In the genomic region with DNA sequence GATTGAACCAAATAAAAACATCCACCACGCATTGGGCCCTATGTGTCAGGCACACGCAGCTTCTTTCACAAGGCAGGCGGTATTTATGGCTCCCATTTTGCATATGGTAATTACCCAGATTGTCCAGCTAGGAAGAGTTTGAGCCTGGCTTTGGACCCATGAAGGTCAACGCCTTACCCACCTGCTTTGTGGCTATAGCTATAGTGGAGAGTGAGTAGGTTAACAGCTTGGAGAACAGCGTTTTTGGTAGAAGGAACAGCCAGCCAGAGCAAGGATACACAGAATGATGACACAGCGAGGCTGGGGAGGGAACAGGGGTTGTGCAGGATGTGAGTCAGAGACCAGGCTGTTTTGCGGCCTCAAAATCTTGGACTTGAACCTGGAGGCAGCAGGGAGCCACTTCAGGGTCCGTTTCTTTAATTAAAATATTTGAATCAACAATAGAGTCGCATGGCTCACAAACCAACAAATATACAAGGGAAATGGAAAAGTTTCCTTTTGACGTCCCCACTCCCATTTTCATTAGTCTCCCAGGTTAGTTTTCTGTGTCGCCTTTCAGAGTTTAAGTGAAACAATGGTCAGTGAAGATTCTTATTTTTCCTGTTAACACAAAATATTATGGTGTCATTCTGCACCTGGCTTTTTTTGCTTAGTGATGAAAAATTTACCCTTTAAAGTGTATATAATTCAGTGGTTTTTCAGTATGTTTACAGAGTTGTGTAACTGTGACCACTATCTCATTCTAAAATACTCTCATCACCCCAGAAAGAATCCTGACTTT, we compare ENCODE assay signal across 13 cellular contexts.
A peak's percentile ranks its signal among the peaks of the same experiment; 100 is the strongest.
DNase-seq lines count a peak whose midpoint lies in the region; ATAC-seq and TF ChIP-seq lines count a peak whose summit lies in the region.
"Had no signal": no experiment of that assay in that cellular context is flagged by ENCODE, and none has a peak within 500 bp of the region (broad histone marks: within the 10 kb centered on the region; RNA-seq: fewer than 3 reads in every experiment).

No MANE protein-coding gene starts in this region.

- peak; percentile 95 for DNase-seq in GM23248
- DNase-seq in NOMO-1 treated with dmso at 0.1 percent for 144 hours (lab: John Stamatoyannopoulos, UW; ENCODE audit: unreplicated experiment): peak; percentile 31
- DNase-seq in mammary epithelial cell: peak; percentile 70
- DNase-seq in osteocyte (ENCODE audit: extremely low spot score, unreplicated experiment): no peak
- DNase-seq in epidermal melanocyte (ENCODE audit: insufficient read length, low spot score): no peak
- no peak for DNase-seq in left colon
- DNase-seq in NCI-H1105 (lab: John Stamatoyannopoulos, UW): no peak
- DNase-seq: endodermal cell, lower lobe of right lung, NCI-H2081, substantia nigra had no signal

- H3K9me3 Mint-ChIP-seq in osteocyte (ENCODE audit: unreplicated experiment): no peaks in the 10 kb centered on the region
- H3K9me3 Mint-ChIP-seq: activated T-helper 1 cell treated with anti-CD3 and anti-CD28 coated beads, Interleukin-12 subunit alpha, Interleukin-12 subunit beta, Interleukin-2, Interleukin-4 antibody, amounts not matched to agents 30 ng/mL and 10 ng/mL and 1 ng/mL, durations not matched to agents 14 hours and 24 hours and 36 hours had no signal

- CTCF ChIA-PET in mammary epithelial cell (lab: Charles Lee; ENCODE audit: low non-redundant PET): no interaction called here

- intact Hi-C loops in mammary epithelial cell (cut with micrococcal nuclease): no loop called here
- intact Hi-C loops in left colon (cut with DNase I, micrococcal nuclease): no loop called here

- H4K20me1 ChIP-seq in GM23248 (ENCODE audit: insufficient read depth) (no peaks in the 10 kb centered on the region), mammary epithelial cell (ENCODE audit: insufficient read depth, low read length) (no peaks in the 10 kb centered on the region)

- peak overlapping the region; percentile 29; the same call in 1 of the 2 replicates for H2AFZ ChIP-seq in GM23248
- peak overlapping the region; percentile 52 for H2AFZ ChIP-seq in mammary epithelial cell (ENCODE audit: low read depth, low read length)

- in situ Hi-C loops in GM23248 (cut with MboI) (no loop called here), mammary epithelial cell (cut with MboI; ENCODE audit: low sequenced_read_pairs in 2 of 2) (no loop called here)

- H3K4me3 ChIP-seq in GM23248 (peak overlapping the region; percentile 45), mammary epithelial cell (replicated peaks in 1 of 3; ENCODE audit: insufficient read depth in 1 of 3, low read depth in 2 of 3, low read length in 3 of 3) (no peak overlapping the region)
- H3K4me3 ChIP-seq: lower lobe of right lung had no signal

- H3K36me3 Mint-ChIP-seq in osteocyte (ENCODE audit: unreplicated experiment): peaks cover 6% of the 10 kb centered on the region

- peak overlapping the region; percentile 68 for H3K27ac Mint-ChIP-seq in osteocyte (ENCODE audit: unreplicated experiment)
- H3K27ac Mint-ChIP-seq: activated T-helper 1 cell treated with anti-CD3 and anti-CD28 coated beads, Interleukin-12 subunit alpha, Interleukin-12 subunit beta, Interleukin-2, Interleukin-4 antibody, amounts not matched to agents 30 ng/mL and 10 ng/mL and 1 ng/mL, durations not matched to agents 14 hours and 24 hours and 36 hours; endodermal cell had no signal

- H3K9me3 ChIP-seq in GM23248 (ENCODE audit: low read depth) (no peaks in the 10 kb centered on the region), mammary epithelial cell (replicated peaks; ENCODE audit: insufficient read depth, low read length) (peaks cover 3% of the 10 kb centered on the region)
- H3K9me3 ChIP-seq: lower lobe of right lung had no signal

- H3K4me1 ChIP-seq in GM23248 (ENCODE audit: insufficient read depth) (peaks cover 19% of the 10 kb centered on the region), mammary epithelial cell (ENCODE audit: insufficient read depth, low read length) (peaks cover 10% of the 10 kb centered on the region)
- H3K4me1 ChIP-seq: lower lobe of right lung had no signal

- H3K9me2 ChIP-seq in GM23248 (ENCODE audit: insufficient read depth): no peaks in the 10 kb centered on the region

- peak overlapping the region; percentile 89 for H3K27ac ChIP-seq in GM23248
- H3K27ac ChIP-seq in mammary epithelial cell (ENCODE audit: insufficient read depth, low read depth, low read length): peak overlapping the region; percentile 48
- H3K27ac ChIP-seq: lower lobe of right lung had no signal

- ATAC-seq in left colon: no peak
- ATAC-seq in GM21786 (IDR thresholded peaks at IDR 0.05; ENCODE audit: unreplicated experiment): no peak
- ATAC-seq: lower lobe of right lung had no signal

- WGBS in GM23248 (ENCODE audit: low coverage in 1 of 2, low lambda C conversion rate in 2 of 2, missing lambda C conversion rate in 2 of 2), 2 experiments: 33 to 35% methylated on average over 11 of the region's 11 CpGs
- WGBS in mammary epithelial cell (ENCODE audit: low coverage, missing lambda C conversion rate): 67% methylated on average over 10 of the region's 11 CpGs

- H3K9ac ChIP-seq in GM23248 (peak overlapping the region; percentile 65), mammary epithelial cell (ENCODE audit: insufficient read depth, low read length) (no peak overlapping the region)

- H3K27me3 ChIP-seq in GM23248 (replicated peaks; ENCODE audit: insufficient read depth) (no peaks in the 10 kb centered on the region), mammary epithelial cell (ENCODE audit: insufficient read depth, low read length) (no peaks in the 10 kb centered on the region)

- dilution Hi-C loops in mammary epithelial cell (cut with HindIII; ENCODE audit: low sequenced_read_pairs): no loop called here

- H3K79me2 ChIP-seq in GM23248 (ENCODE audit: insufficient read depth) (no peaks in the 10 kb centered on the region), mammary epithelial cell (ENCODE audit: insufficient read depth, low read length) (no peaks in the 10 kb centered on the region)

- no peaks in the 10 kb centered on the region for H3K36me3 ChIP-seq in GM23248 (ENCODE audit: low read depth)
- no peaks in the 10 kb centered on the region for H3K36me3 ChIP-seq in mammary epithelial cell (ENCODE audit: insufficient read depth, low read length)
- H3K36me3 ChIP-seq: lower lobe of right lung had no signal

- H3K4me1 Mint-ChIP-seq in osteocyte (ENCODE audit: unreplicated experiment): peaks cover 35% of the 10 kb centered on the region
- H3K4me1 Mint-ChIP-seq: endodermal cell had no signal

- H3F3A ChIP-seq in GM23248 (ENCODE audit: insufficient read depth): peaks cover 18% of the 10 kb centered on the region

- no TSS peak for BruUV-seq in mammary epithelial cell (replicated peaks; lab: Mats Ljungman, UMichigan)

- TF ChIP-seq CTCF in mammary epithelial cell (conservative IDR thresholded peaks at IDR 0.05 in 1 of 2, IDR thresholded peaks at IDR 0.05 in 1 of 2; ENCODE audit: extremely low read depth in 1 of 2, insufficient read depth in 1 of 2, low read depth in 1 of 2, low read length in 2 of 2) (no peak), osteocyte (IDR thresholded peaks at IDR 0.05) (no peak)

- peak overlapping the region; percentile 75 for H3K4me2 ChIP-seq in GM23248 (ENCODE audit: unreplicated experiment)
- no peak overlapping the region for H3K4me2 ChIP-seq in mammary epithelial cell (ENCODE audit: insufficient read depth, low read depth, low read length)

- no peak overlapping the region for H3K4me3 Mint-ChIP-seq in osteocyte (ENCODE audit: unreplicated experiment)
- H3K4me3 Mint-ChIP-seq: activated T-helper 1 cell treated with anti-CD3 and anti-CD28 coated beads, Interleukin-12 subunit alpha, Interleukin-12 subunit beta, Interleukin-2, Interleukin-4 antibody, amounts not matched to agents 30 ng/mL and 10 ng/mL and 1 ng/mL, durations not matched to agents 14 hours and 24 hours and 36 hours; endodermal cell had no signal

- no peaks in the 10 kb centered on the region for H3K27me3 Mint-ChIP-seq in osteocyte (ENCODE audit: unreplicated experiment)

Comparison
In these comparisons a context has a peak if more than half of its experiments do, and no peak if none do; other contexts are left out.
1. DNase-seq: peak in GM23248 (single experiment), NOMO-1 treated with dmso at 0.1 percent for 144 hours (single experiment) and mammary epithelial cell (single experiment); none in osteocyte (single experiment), epidermal melanocyte (single experiment), left colon (0 of 2) and NCI-H1105 (single experiment).